Comparison of ENCODE assay signal across 25 cellular contexts in genomic region chr5:67283275-67283987, GRCh38.
DNase-seq lines count a peak whose midpoint lies in the region; ATAC-seq, FAIRE-seq and TF ChIP-seq lines count a peak whose summit lies in the region.
"Had no signal": no experiment of that assay in that cellular context is flagged by ENCODE, and none has a peak within 500 bp of the region (broad histone marks: within the 10 kb centered on the region; RNA-seq: fewer than 3 reads in every experiment).

No MANE protein-coding gene starts in this region.

- H3K9me3 ChIP-seq in WERI-Rb-1 (ENCODE audit: severe bottlenecking) = peaks cover 7% of the 10 kb centered on the region
- H3K9me3 ChIP-seq: A549 had no signal

- DNase-seq in Ammon's horn (ENCODE audit: low spot score) (peak; percentile 96), bronchial epithelial cell (ENCODE audit: low read depth) (peak; percentile 71), hypothalamus (lab: John Stamatoyannopoulos, UW) (peak in 31 of 51 donors; percentile 10 to 91 (median 49)), occipital lobe (lab: John Stamatoyannopoulos, UW) (peak; percentile 55), WERI-Rb-1 (no peak), SKM-1 treated with dmso at 0.1 percent for 144 hours (lab: John Stamatoyannopoulos, UW; ENCODE audit: unreplicated experiment) (no peak)
- DNase-seq in stimulated activated naive CD8-positive, alpha-beta T cell treated with anti-CD3 and anti-CD28 coated beads, Interleukin-15, Interleukin-2, amounts not matched to agents 100 U/mL and 50 U/mL, for 24 hours = no peak
- DNase-seq: activated CD4-positive, alpha-beta T cell treated with anti-CD3 and anti-CD28 coated beads, Interleukin-2, amount 50 U/mL, for 48 hours; activated naive CD4-positive, alpha-beta T cell; activated T-cell treated with anti-CD3 and anti-CD28 coated beads for 4 hours; amniotic stem cell; GDM1; HCEC 1CT; MV-4-11; NCI-H1694 treated with DMSO at 0.1 percent for 48 hours; NCI-H774; OCI-M1; SIG-M5; stimulated activated CD4-positive, alpha-beta T cell treated with anti-CD3 and anti-CD28 coated beads, Interleukin-4, amount 100 ng/mL, for 1 hour; T-helper 2 cell had no signal

- no peaks in the 10 kb centered on the region for H3K36me3 ChIP-seq in bronchial epithelial cell (ENCODE audit: control insufficient read depth, insufficient read depth, low read length)
- no peaks in the 10 kb centered on the region for H3K36me3 ChIP-seq in WERI-Rb-1

- no peak for FAIRE-seq in bronchial epithelial cell (lab: Jason Lieb, UNC)
- FAIRE-seq: A549, endometrium, urothelium cell line had no signal

- no peak overlapping the region for H3K27ac ChIP-seq in WERI-Rb-1
- H3K27ac ChIP-seq: A549 had no signal

- ATAC-seq in stimulated activated naive CD8-positive, alpha-beta T cell treated with anti-CD3 and anti-CD28 coated beads, Interleukin-15, Interleukin-2, amounts not matched to agents 100 U/mL and 50 U/mL, for 24 hours = no peak
- no peak for ATAC-seq in GM21786 (IDR thresholded peaks at IDR 0.05; ENCODE audit: unreplicated experiment)
- ATAC-seq: A549, WTC11 had no signal

- H3K27me3 ChIP-seq in bronchial epithelial cell (ENCODE audit: control insufficient read depth, insufficient read depth, low read length) (no peaks in the 10 kb centered on the region), WERI-Rb-1 (ENCODE audit: insufficient read depth, low read depth, severe bottlenecking) (no peaks in the 10 kb centered on the region)

- TF ChIP-seq CTCF in bronchial epithelial cell (IDR thresholded peaks at IDR 0.05; ENCODE audit: insufficient read depth, low read length, severe bottlenecking) = no peak
- TF ChIP-seq CTCF in WERI-Rb-1 (IDR thresholded peaks at IDR 0.05; ENCODE audit: low read depth, low read length) = no peak

- H3K4me3 ChIP-seq in bronchial epithelial cell (ENCODE audit: low read depth, low read length) (no peak overlapping the region), WERI-Rb-1 (ENCODE audit: low read depth, low read length) (no peak overlapping the region)
- H3K4me3 ChIP-seq: A549 had no signal

Comparison
In these comparisons a context has a peak if more than half of its experiments do, and no peak if none do; other contexts are left out.
1. DNase-seq: peak in Ammon's horn (single experiment), bronchial epithelial cell (single experiment), hypothalamus (31 of 51) and occipital lobe (single experiment); none in WERI-Rb-1 (single experiment), SKM-1 treated with dmso at 0.1 percent for 144 hours (single experiment) and stimulated activated naive CD8-positive, alpha-beta T cell treated with anti-CD3 and anti-CD28 coated beads, Interleukin-15, Interleukin-2, amounts not matched to agents 100 U/mL and 50 U/mL, for 24 hours (single experiment).